ENCODE assay signal across 35 cellular contexts in the genomic region with DNA sequence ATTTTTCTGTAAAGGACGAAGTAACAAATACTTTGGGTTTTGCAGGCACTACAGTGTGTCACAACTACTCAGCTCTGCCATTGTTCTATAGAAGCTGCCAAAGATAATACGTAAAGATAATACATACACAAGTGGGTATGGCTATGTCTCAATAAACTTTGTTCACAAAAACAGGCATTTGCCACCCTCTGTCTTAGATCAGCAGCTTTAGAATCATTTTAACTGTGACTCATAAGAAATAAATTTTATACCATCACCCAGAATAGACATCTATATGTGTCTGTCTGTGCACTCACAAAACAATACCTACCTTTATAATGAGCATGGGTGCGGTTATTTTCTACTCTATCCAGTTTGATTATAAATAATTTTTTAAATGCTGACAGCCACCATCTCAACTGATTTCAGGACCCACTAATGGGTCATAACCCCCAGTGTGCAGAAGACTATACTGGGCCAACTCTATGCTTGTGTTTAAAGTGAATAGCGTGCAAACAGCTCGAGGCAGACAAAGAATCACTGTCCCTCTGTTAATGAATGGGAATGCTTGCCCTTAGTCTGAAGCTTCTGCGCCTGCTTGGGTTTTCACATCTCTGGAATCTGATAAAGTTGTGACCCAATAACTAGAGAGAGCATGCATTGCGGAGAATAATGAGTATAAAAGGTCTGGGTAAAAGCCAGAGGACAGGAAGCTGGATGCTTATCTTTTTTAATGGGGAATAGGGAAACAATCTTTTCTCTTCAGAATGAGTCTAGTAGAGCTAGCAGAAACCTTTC.
DNase-seq lines count a peak whose midpoint lies in the region; ATAC-seq and TF ChIP-seq lines count a peak whose summit lies in the region.
"Had no signal": no experiment of that assay in that cellular context is flagged by ENCODE, and none has a peak within 500 bp of the region (broad histone marks: within the 10 kb centered on the region; RNA-seq: fewer than 3 reads in every experiment).

No MANE protein-coding gene starts in this region.

- no peak overlapping the region for H3K27ac ChIP-seq in stomach
- H3K27ac ChIP-seq: A549, cardiac muscle cell, colonic mucosa, epithelial cell of prostate, HL-60, KMS-11, left ventricle myocardium inferior had no signal

- ATAC-seq in SK-N-SH treated with all-trans-retinoic acid at 6 μM for 48 hours (peak; percentile 71), HG02973 (IDR thresholded peaks at IDR 0.05; ENCODE audit: unreplicated experiment) (no peak), HG02970 (IDR thresholded peaks at IDR 0.05; ENCODE audit: low FRiP score, unreplicated experiment) (no peak)
- ATAC-seq: A549, Panc1, T-cell had no signal

- DNase-seq in BE2C = peak; percentile 40
- peak; percentile 18 to 75 for DNase-seq in hippocampal formation (lab: John Stamatoyannopoulos, UW)
- DNase-seq in pons (ENCODE audit: low spot score) = peak; percentile 94
- no peak for DNase-seq in NK-92 (lab: John Stamatoyannopoulos, UW; ENCODE audit: unreplicated experiment)
- DNase-seq in stomach = no peak
- DNase-seq: activated B cell treated with CpG ODN at 0.5 μM for 24 hours; activated CD4-positive, alpha-beta T cell treated with anti-CD3 and anti-CD28 coated beads, Interleukin-2, amount 50 U/mL, for 1 hour; activated gamma-delta T cell; activated naive CD8-positive, alpha-beta T cell treated with anti-CD3 and anti-CD28 coated beads for 36 hours; activated T-cell treated with anti-CD3 and anti-CD28 coated beads, Interleukin-2, amount 50 U/mL, for 24 hours; AML-193; aorta; CD4-positive, alpha-beta memory T cell; colonic mucosa; effector CD8-positive, alpha-beta T cell; glutamatergic neuron; left ventricle myocardium inferior; MM.1S; naive B cell; NCI-H1417; NCI-H2029 treated with DMSO at 0.1 percent for 48 hours; NCI-H526 treated with DMSO at 0.1 percent for 48 hours; SHP77 treated with DMSO at 0.1 percent for 48 hours; small intestine; stimulated activated naive CD4-positive, alpha-beta T cell; T-cell had no signal

- H3K36me3 ChIP-seq in BE2C (no peaks in the 10 kb centered on the region), stomach (no peaks in the 10 kb centered on the region)
- H3K36me3 ChIP-seq: cardiac muscle cell, colonic mucosa, left ventricle myocardium inferior had no signal

- H3K4me1 ChIP-seq in BE2C (no peaks in the 10 kb centered on the region), stomach (no peaks in the 10 kb centered on the region)
- H3K4me1 ChIP-seq: colonic mucosa had no signal

- H3K9me3 ChIP-seq in BE2C (no peaks in the 10 kb centered on the region), stomach (no peaks in the 10 kb centered on the region)
- H3K9me3 ChIP-seq: A549, colonic mucosa, left ventricle myocardium inferior had no signal

- H3K4me3 ChIP-seq in BE2C (ENCODE audit: low read depth, low read length) (no peak overlapping the region), stomach (no peak overlapping the region)
- H3K4me3 ChIP-seq: A549, cardiac muscle cell, colonic mucosa, left ventricle myocardium inferior had no signal

- WGBS in stomach, 5 donors = 74 to 86% (median 79%) methylated on average over 7 of the region's 7 CpGs

- TF ChIP-seq POLR2A in stomach (IDR thresholded peaks at IDR 0.05) = no peak

- no peak for TF ChIP-seq EP300 in stomach (IDR thresholded peaks at IDR 0.05)

- TF ChIP-seq CTCF in BE2C (IDR thresholded peaks at IDR 0.05; ENCODE audit: low read depth, low read length) (no peak), stomach (IDR thresholded peaks at IDR 0.05) (no peak)

- no peaks in the 10 kb centered on the region for H3K27me3 ChIP-seq in BE2C
- no peaks in the 10 kb centered on the region for H3K27me3 ChIP-seq in stomach
- H3K27me3 ChIP-seq: cardiac muscle cell, colonic mucosa had no signal

- intact Hi-C loops in stomach (cut with DNase I; ENCODE audit: low total_unique reads) = no loop called here

TF ChIP-seq in SK-N-SH treated with all-trans-retinoic acid at 6 μM for 48 hours, 23 proteins besides CTCF, POLR2A, EP300 and RAD21 (continues in another document):
- TF ChIP-seq TOX (CRISPR knock-in tag; IDR thresholded peaks at IDR 0.05; ENCODE audit: borderline replicate concordance) (no peak), ISL1 (CRISPR knock-in tag; IDR thresholded peaks at IDR 0.05) (peak; percentile 51), PPARA (CRISPR knock-in tag; IDR thresholded peaks at IDR 0.05; ENCODE audit: borderline replicate concordance) (no peak), ZNF8 (CRISPR knock-in tag; IDR thresholded peaks at IDR 0.05) (no peak), CSDC2 (CRISPR knock-in tag; IDR thresholded peaks at IDR 0.05) (no peak), ZFP3 (CRISPR knock-in tag; IDR thresholded peaks at IDR 0.05) (0 out of 2 replicates have a peak, but pooled peaks have one; percentile 17), TCF4 (CRISPR knock-in tag; IDR thresholded peaks at IDR 0.05; ENCODE audit: borderline replicate concordance) (peak; percentile 69), ARNTL (CRISPR knock-in tag; IDR thresholded peaks at IDR 0.05; ENCODE audit: borderline replicate concordance, low read depth) (no peak), ZC3H10 (CRISPR knock-in tag; IDR thresholded peaks at IDR 0.05) (no peak), RARB (CRISPR knock-in tag; IDR thresholded peaks at IDR 0.05) (no peak), ZNF70 (CRISPR knock-in tag; IDR thresholded peaks at IDR 0.05) (peak; percentile 27; the same call in 1 of the 2 replicates), OSR1 (CRISPR knock-in tag; IDR thresholded peaks at IDR 0.05) (no peak)
- TF ChIP-seq, protein P1, sequence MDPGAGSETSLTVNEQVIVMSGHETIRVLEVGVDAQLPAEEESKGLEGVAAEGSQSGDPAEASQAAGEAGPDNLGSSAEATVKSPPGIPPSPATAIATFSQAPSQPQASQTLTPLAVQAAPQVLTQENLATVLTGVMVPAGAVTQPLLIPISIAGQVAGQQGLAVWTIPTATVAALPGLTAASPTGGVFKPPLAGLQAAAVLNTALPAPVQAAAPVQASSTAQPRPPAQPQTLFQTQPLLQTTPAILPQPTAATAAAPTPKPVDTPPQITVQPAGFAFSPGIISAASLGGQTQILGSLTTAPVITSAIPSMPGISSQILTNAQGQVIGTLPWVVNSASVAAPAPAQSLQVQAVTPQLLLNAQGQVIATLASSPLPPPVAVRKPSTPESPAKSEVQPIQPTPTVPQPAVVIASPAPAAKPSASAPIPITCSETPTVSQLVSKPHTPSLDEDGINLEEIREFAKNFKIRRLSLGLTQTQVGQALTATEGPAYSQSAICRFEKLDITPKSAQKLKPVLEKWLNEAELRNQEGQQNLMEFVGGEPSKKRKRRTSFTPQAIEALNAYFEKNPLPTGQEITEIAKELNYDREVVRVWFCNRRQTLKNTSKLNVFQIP (CRISPR knock-in tag; IDR thresholded peaks at IDR 0.05; ENCODE audit: borderline replicate concordance, low read depth) = no peak; the same call in 1 of the 2 replicates
- TF ChIP-seq, protein P2, sequence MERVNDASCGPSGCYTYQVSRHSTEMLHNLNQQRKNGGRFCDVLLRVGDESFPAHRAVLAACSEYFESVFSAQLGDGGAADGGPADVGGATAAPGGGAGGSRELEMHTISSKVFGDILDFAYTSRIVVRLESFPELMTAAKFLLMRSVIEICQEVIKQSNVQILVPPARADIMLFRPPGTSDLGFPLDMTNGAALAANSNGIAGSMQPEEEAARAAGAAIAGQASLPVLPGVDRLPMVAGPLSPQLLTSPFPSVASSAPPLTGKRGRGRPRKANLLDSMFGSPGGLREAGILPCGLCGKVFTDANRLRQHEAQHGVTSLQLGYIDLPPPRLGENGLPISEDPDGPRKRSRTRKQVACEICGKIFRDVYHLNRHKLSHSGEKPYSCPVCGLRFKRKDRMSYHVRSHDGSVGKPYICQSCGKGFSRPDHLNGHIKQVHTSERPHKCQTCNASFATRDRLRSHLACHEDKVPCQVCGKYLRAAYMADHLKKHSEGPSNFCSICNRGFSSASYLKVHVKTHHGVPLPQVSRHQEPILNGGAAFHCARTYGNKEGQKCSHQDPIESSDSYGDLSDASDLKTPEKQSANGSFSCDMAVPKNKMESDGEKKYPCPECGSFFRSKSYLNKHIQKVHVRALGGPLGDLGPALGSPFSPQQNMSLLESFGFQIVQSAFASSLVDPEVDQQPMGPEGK (CRISPR knock-in tag; IDR thresholded peaks at IDR 0.05; ENCODE audit: borderline replicate concordance) = no peak
- TF ChIP-seq, protein P3, sequence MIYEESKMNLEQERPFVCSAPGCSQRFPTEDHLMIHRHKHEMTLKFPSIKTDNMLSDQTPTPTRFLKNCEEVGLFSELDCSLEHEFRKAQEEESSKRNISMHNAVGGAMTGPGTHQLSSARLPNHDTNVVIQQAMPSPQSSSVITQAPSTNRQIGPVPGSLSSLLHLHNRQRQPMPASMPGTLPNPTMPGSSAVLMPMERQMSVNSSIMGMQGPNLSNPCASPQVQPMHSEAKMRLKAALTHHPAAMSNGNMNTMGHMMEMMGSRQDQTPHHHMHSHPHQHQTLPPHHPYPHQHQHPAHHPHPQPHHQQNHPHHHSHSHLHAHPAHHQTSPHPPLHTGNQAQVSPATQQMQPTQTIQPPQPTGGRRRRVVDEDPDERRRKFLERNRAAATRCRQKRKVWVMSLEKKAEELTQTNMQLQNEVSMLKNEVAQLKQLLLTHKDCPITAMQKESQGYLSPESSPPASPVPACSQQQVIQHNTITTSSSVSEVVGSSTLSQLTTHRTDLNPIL (CRISPR knock-in tag; IDR thresholded peaks at IDR 0.05; ENCODE audit: low read depth) = no peak; the same call in 1 of the 2 replicates

Comparison
In these comparisons a context has a peak if more than half of its experiments do, and no peak if none do; other contexts are left out.
1. DNase-seq: peak in BE2C (single experiment), hippocampal formation (2 of 2) and pons (single experiment); none in NK-92 (single experiment) and stomach (single experiment).